Comparison of ENCODE assay signal across 14 cellular contexts in genomic region chr17:65487161-65487560, GRCh38.
"Had no signal": no experiment of that assay in that cellular context is flagged by ENCODE, and none has a peak within 500 bp of the region (broad histone marks: within the 10 kb centered on the region; RNA-seq: fewer than 3 reads in every experiment).

No MANE protein-coding gene starts in this region.

- H3K36me3 ChIP-seq: adrenal gland, colonic mucosa, transverse colon had no signal

- H3K9me3 Mint-ChIP-seq: activated B cell treated with CpG ODN at 0.5 μM for 24 hours had no signal

- H3K9me3 ChIP-seq: adrenal gland, colonic mucosa, mucosa of descending colon, transverse colon had no signal

- H3K27ac Mint-ChIP-seq: activated B cell treated with CpG ODN at 0.5 μM for 24 hours; naive thymus-derived CD4-positive, alpha-beta T cell had no signal

- H3K4me1 Mint-ChIP-seq: activated B cell treated with CpG ODN at 0.5 μM for 24 hours had no signal

- H3K4me3 Mint-ChIP-seq: activated B cell treated with CpG ODN at 0.5 μM for 24 hours; naive thymus-derived CD4-positive, alpha-beta T cell had no signal

- ATAC-seq: esophagus mucosa; left lobe of liver; mucosa of descending colon; naive thymus-derived CD4-positive, alpha-beta T cell had no signal

- H3K27me3 ChIP-seq: adrenal gland, colonic mucosa, transverse colon had no signal

- H3K4me3 ChIP-seq: adrenal gland, colonic mucosa, mucosa of descending colon, transverse colon had no signal

- DNase-seq: activated B cell treated with CpG ODN at 0.5 μM for 24 hours; activated CD4-positive, alpha-beta T cell treated with anti-CD3 and anti-CD28 coated beads, Interleukin-2, amount 50 U/mL, for 1 hour; colonic mucosa; mammary epithelial cell; mucosa of descending colon; nucleus accumbens; posterior cingulate gyrus; retina; SW 1271; transverse colon had no signal

- H3K36me3 Mint-ChIP-seq: naive thymus-derived CD4-positive, alpha-beta T cell had no signal
